ENCODE assay signal across 29 cellular contexts in genomic region chr15:97141360-97141759, GRCh38.
"Had no signal": no experiment of that assay in that cellular context is flagged by ENCODE, and none has a peak within 500 bp of the region (broad histone marks: within the 10 kb centered on the region; RNA-seq: fewer than 3 reads in every experiment).

No MANE protein-coding gene starts in this region.

- H3K27ac ChIP-seq: body of pancreas, esophagus muscularis mucosa, foreskin keratinocyte, gastrocnemius medialis, heart left ventricle, VCaP had no signal

- H3K36me3 Mint-ChIP-seq: activated naive CD8-positive, alpha-beta T cell; WTC11 had no signal

- H3K4me1 ChIP-seq: body of pancreas, esophagus muscularis mucosa, foreskin keratinocyte, gastrocnemius medialis, heart left ventricle had no signal

- H3K4me3 ChIP-seq: body of pancreas, esophagus muscularis mucosa, gastrocnemius medialis, heart left ventricle had no signal

- H3K27ac Mint-ChIP-seq: activated CD4-positive, alpha-beta memory T cell treated with anti-CD3 and anti-CD28 coated beads, Interleukin-2, amount 10 ng/mL, durations not matched to agents 7 days and 5 days; activated CD4-positive, alpha-beta T cell treated with anti-CD3 and anti-CD28 coated beads, Interleukin-2, amount 10 ng/mL, durations not matched to agents 7 days and 5 days; activated naive CD8-positive, alpha-beta T cell; activated T-helper 17 cell treated with anti-CD3 and anti-CD28 coated beads, Interleukin-2, amount 50 U/mL, for 72 hours; effector memory CD8-positive, alpha-beta T cell; WTC11 had no signal

- H3K27me3 Mint-ChIP-seq: activated CD4-positive, alpha-beta memory T cell treated with anti-CD3 and anti-CD28 coated beads, Interleukin-2, amount 10 ng/mL, durations not matched to agents 7 days and 5 days; activated CD4-positive, alpha-beta T cell treated with anti-CD3 and anti-CD28 coated beads, Interleukin-2, amount 10 ng/mL, durations not matched to agents 7 days and 5 days; activated T-helper 17 cell treated with anti-CD3 and anti-CD28 coated beads, Interleukin-2, amount 50 U/mL, for 72 hours; effector memory CD8-positive, alpha-beta T cell had no signal

- H3K4me1 Mint-ChIP-seq: activated CD4-positive, alpha-beta memory T cell treated with anti-CD3 and anti-CD28 coated beads, Interleukin-2, amount 10 ng/mL, durations not matched to agents 7 days and 5 days; activated CD4-positive, alpha-beta T cell treated with anti-CD3 and anti-CD28 coated beads, Interleukin-2, amount 10 ng/mL, durations not matched to agents 7 days and 5 days; activated T-helper 17 cell treated with anti-CD3 and anti-CD28 coated beads, Interleukin-2, amount 50 U/mL, for 72 hours; WTC11 had no signal

- H3K9me3 ChIP-seq: body of pancreas, gastrocnemius medialis had no signal

- H3K27me3 ChIP-seq: body of pancreas, esophagus muscularis mucosa, foreskin keratinocyte, gastrocnemius medialis, heart left ventricle had no signal

- H3K36me3 ChIP-seq: esophagus muscularis mucosa, gastrocnemius medialis, heart left ventricle had no signal

- DNase-seq: activated CD4-positive, alpha-beta memory T cell treated with anti-CD3 and anti-CD28 coated beads, Interleukin-2, amount 10 ng/mL, durations not matched to agents 7 days and 5 days; activated CD4-positive, alpha-beta T cell treated with anti-CD3 and anti-CD28 coated beads for 1 hour; activated CD4-positive, alpha-beta T cell treated with anti-CD3 and anti-CD28 coated beads for 4 hours; activated CD4-positive, alpha-beta T cell treated with anti-CD3 and anti-CD28 coated beads, Interleukin-2, amount 10 ng/mL, durations not matched to agents 7 days and 5 days; activated CD4-positive, alpha-beta T cell treated with anti-CD3 and anti-CD28 coated beads, Interleukin-2, amount 50 U/mL, for 4 hours; activated effector memory CD4-positive, alpha-beta T cell treated with Interleukin-2 at 50 U/mL for 16 hours; activated gamma-delta T cell treated with Interleukin-2 at 50 U/mL for 16 hours; activated naive CD4-positive, alpha-beta T cell treated with anti-CD3 and anti-CD28 coated beads, Interleukin-2, amount 50 U/mL, for 16 hours; activated naive CD4-positive, alpha-beta T cell treated with Interleukin-2 at 50 U/mL for 16 hours; activated T-cell treated with anti-CD3 and anti-CD28 coated beads, Interleukin-2, amount 50 U/mL, for 4 hours; amniotic stem cell; aorta; body of pancreas; caudate nucleus; cortex of kidney; dermis blood vessel endothelial cell; effector CD4-positive, alpha-beta T cell; effector memory CD8-positive, alpha-beta T cell; erythroblast; foreskin keratinocyte; gastrocnemius medialis; glutamatergic neuron; heart left ventricle; T-helper 2 cell had no signal

- H3K4me3 Mint-ChIP-seq: activated CD4-positive, alpha-beta memory T cell treated with anti-CD3 and anti-CD28 coated beads, Interleukin-2, amount 10 ng/mL, durations not matched to agents 7 days and 5 days; activated CD4-positive, alpha-beta T cell treated with anti-CD3 and anti-CD28 coated beads, Interleukin-2, amount 10 ng/mL, durations not matched to agents 7 days and 5 days; activated naive CD8-positive, alpha-beta T cell; activated T-cell treated with anti-CD3 and anti-CD28 coated beads, Interleukin-2, amount 50 U/mL, for 4 hours; activated T-helper 17 cell treated with anti-CD3 and anti-CD28 coated beads, Interleukin-2, amount 50 U/mL, for 72 hours; effector memory CD8-positive, alpha-beta T cell; WTC11 had no signal
